9 cellular contexts compared by ENCODE assay signal in the genomic region with DNA sequence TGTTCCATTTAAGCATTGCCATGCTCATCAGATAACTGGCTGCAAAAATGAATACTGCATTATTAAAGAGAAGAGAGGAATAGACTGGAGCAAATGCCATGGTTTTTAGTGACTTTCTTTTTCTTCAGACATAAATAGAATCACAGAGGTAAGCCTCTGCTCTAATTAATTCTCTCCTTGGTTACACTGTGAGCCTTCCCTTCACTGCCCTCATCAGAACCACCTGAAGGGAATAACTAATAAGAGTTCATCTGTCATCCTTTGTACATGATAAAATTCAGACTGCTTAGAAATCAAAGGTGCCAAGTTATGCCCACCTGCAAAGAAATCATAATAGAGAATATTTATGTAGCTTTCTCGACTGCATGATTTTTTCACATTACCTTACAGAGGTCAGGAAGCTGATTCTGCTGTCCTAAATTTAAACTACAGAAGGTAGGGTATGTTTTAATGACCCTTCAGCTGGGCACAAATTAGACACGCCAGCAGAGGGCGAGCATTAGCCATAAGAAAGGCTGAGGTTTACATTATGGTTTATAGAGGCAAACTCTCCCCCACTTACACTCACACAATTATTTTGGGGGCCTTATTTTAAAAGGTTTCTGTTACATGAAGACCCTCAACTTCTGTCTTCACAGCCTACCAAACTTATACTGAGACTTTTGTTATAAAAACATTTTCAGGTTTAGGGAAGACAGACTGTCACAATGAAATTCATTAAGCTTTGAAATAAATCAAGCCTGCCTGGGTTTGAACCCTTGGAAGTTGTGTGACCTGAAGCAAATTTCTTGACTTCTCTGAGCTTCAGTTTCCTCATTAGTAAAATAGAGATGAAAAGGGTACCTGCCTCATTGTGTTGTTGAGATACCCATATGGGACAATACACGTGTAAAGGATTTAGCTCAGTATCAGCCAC. TPM values are rescaled to one million over a fixed set of nuclear protein-coding genes. Genes with fewer than 3 reads are reported as not detected.
DNase-seq lines count a peak whose midpoint lies in the region; ATAC-seq and TF ChIP-seq lines count a peak whose summit lies in the region.
"Had no signal": no experiment of that assay in that cellular context is flagged by ENCODE, and none has a peak within 500 bp of the region (broad histone marks: within the 10 kb centered on the region; RNA-seq: fewer than 3 reads in every experiment).

No MANE protein-coding gene starts in this region.

- no peak overlapping the region for H3K4me3 ChIP-seq in tibial nerve

- H3K4me1 Mint-ChIP-seq in activated CD4-positive, alpha-beta memory T cell treated with anti-CD3 and anti-CD28 coated beads, Interleukin-2, amount 10 ng/mL, durations not matched to agents 7 days and 5 days = no peaks in the 10 kb centered on the region
- no peaks in the 10 kb centered on the region for H3K4me1 Mint-ChIP-seq in T-helper 2 cell treated with Interferon-gamma antibody and Interleukin-4, amounts not matched to agents 5 μg/mL and 100 μg/mL, for 36 hours (ENCODE audit: low read depth)

- no peak overlapping the region for H3K4me3 Mint-ChIP-seq in activated CD4-positive, alpha-beta memory T cell treated with anti-CD3 and anti-CD28 coated beads, Interleukin-2, amount 10 ng/mL, durations not matched to agents 7 days and 5 days
- no peak overlapping the region for H3K4me3 Mint-ChIP-seq in T-helper 2 cell treated with Interferon-gamma antibody and Interleukin-4, amounts not matched to agents 5 μg/mL and 100 μg/mL, for 36 hours

- no peaks in the 10 kb centered on the region for H3K27me3 ChIP-seq in tibial nerve

- CTCF ChIA-PET in activated CD4-positive, alpha-beta memory T cell treated with anti-CD3 and anti-CD28 coated beads, Interleukin-2, amount 10 ng/mL, durations not matched to agents 7 days and 5 days (lab: Charles Lee) = no interaction called here

- POLR2A ChIA-PET in activated CD4-positive, alpha-beta memory T cell treated with anti-CD3 and anti-CD28 coated beads, Interleukin-2, amount 10 ng/mL, durations not matched to agents 7 days and 5 days (lab: Charles Lee) = no interaction called here

- no peaks in the 10 kb centered on the region for H3K9me3 ChIP-seq in tibial nerve

- WGBS in tibial nerve, 2 donors = 17 to 29% methylated on average over 4 of the region's 4 CpGs

- no peak for TF ChIP-seq POLR2A in tibial nerve (IDR thresholded peaks at IDR 0.05)

- no peak overlapping the region for H3K27ac ChIP-seq in tibial nerve
- H3K27ac ChIP-seq: epithelial cell of prostate had no signal

- peak; percentile 1 for DNase-seq in ELR (ENCODE audit: low read depth)
- peak; percentile 4 for DNase-seq in HuH-7 (ENCODE audit: low spot score)
- DNase-seq in activated CD4-positive, alpha-beta memory T cell treated with anti-CD3 and anti-CD28 coated beads, Interleukin-2, amount 10 ng/mL, durations not matched to agents 7 days and 5 days = peak; percentile 18
- peak; percentile 52 for DNase-seq in islet precursor cell
- DNase-seq in tibial nerve (ENCODE audit: low spot score in 2 of 2) = peak in 1 of 2 donors; percentile 32
- no peak for DNase-seq in T-helper 2 cell treated with Interferon-gamma antibody and Interleukin-4, amounts not matched to agents 5 μg/mL and 100 μg/mL, for 36 hours (ENCODE audit: low spot score)

- no peaks in the 10 kb centered on the region for H3K36me3 Mint-ChIP-seq in activated CD4-positive, alpha-beta memory T cell treated with anti-CD3 and anti-CD28 coated beads, Interleukin-2, amount 10 ng/mL, durations not matched to agents 7 days and 5 days (ENCODE audit: low read depth)
- H3K36me3 Mint-ChIP-seq in T-helper 2 cell treated with Interferon-gamma antibody and Interleukin-4, amounts not matched to agents 5 μg/mL and 100 μg/mL, for 36 hours (ENCODE audit: low read depth) = no peaks in the 10 kb centered on the region

- no peak overlapping the region for H3K27ac Mint-ChIP-seq in activated CD4-positive, alpha-beta memory T cell treated with anti-CD3 and anti-CD28 coated beads, Interleukin-2, amount 10 ng/mL, durations not matched to agents 7 days and 5 days
- H3K27ac Mint-ChIP-seq in T-helper 2 cell treated with Interferon-gamma antibody and Interleukin-4, amounts not matched to agents 5 μg/mL and 100 μg/mL, for 36 hours = no peak overlapping the region

- no peaks in the 10 kb centered on the region for H3K4me1 ChIP-seq in tibial nerve

- TF ChIP-seq CTCF in tibial nerve (IDR thresholded peaks at IDR 0.05) = peak; percentile 10 to 39 (median 22)

- no peak for TF ChIP-seq EP300 in tibial nerve (IDR thresholded peaks at IDR 0.05)

- ATAC-seq in HG03439 (IDR thresholded peaks at IDR 0.05; ENCODE audit: unreplicated experiment) (no peak), GM19023 (IDR thresholded peaks at IDR 0.05; ENCODE audit: unreplicated experiment) (no peak)

- H3K9me3 Mint-ChIP-seq in activated CD4-positive, alpha-beta memory T cell treated with anti-CD3 and anti-CD28 coated beads, Interleukin-2, amount 10 ng/mL, durations not matched to agents 7 days and 5 days = no peaks in the 10 kb centered on the region
- no peaks in the 10 kb centered on the region for H3K9me3 Mint-ChIP-seq in T-helper 2 cell treated with Interferon-gamma antibody and Interleukin-4, amounts not matched to agents 5 μg/mL and 100 μg/mL, for 36 hours

- no peaks in the 10 kb centered on the region for H3K27me3 Mint-ChIP-seq in activated CD4-positive, alpha-beta memory T cell treated with anti-CD3 and anti-CD28 coated beads, Interleukin-2, amount 10 ng/mL, durations not matched to agents 7 days and 5 days
- H3K27me3 Mint-ChIP-seq in T-helper 2 cell treated with Interferon-gamma antibody and Interleukin-4, amounts not matched to agents 5 μg/mL and 100 μg/mL, for 36 hours (ENCODE audit: low read depth) = no peaks in the 10 kb centered on the region

- no peaks in the 10 kb centered on the region for H3K36me3 ChIP-seq in tibial nerve

RNA-seq across cellular contexts. Expression of a gene that starts 15.3 kb away (rescaled TPM):
- total RNA-seq in activated CD4-positive, alpha-beta memory T cell treated with anti-CD3 and anti-CD28 coated beads, Interleukin-2, amount 10 ng/mL, durations not matched to agents 7 days and 5 days = not detected
- total RNA-seq in tibial nerve = under 1 TPM in 3 of 4 donors, not detected in 1; under 0.01 to 0.30 (median 0.21) TPM
